ENCODE assay signal across 22 cellular contexts in the genomic region with DNA sequence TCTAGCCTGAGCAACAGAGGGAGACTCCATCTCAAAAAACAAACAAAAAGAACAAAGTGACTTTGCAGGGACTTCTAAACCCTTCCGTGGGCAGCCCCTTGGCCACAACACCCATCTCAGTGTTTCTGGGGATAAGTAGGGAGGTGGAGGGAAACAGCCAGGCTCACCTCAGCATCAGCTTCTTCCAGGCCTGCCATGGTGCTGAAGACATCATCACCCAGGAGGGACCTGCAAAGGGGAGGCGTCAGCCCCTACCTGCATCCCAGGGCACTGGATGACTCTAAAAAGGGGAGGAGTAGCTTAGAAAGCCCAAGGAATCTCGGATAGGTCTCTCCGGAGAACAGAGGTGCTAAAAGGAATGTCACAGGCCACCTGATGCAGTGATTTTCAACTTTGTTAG.
"Had no signal": no experiment of that assay in that cellular context is flagged by ENCODE, and none has a peak within 500 bp of the region (broad histone marks: within the 10 kb centered on the region; RNA-seq: fewer than 3 reads in every experiment).

No MANE protein-coding gene starts in this region.

- H3K4me2 ChIP-seq: SK-N-SH had no signal

- DNase-seq: IMR-90, Karpas-422, KG1, MM.1S, NCI-H1092 treated with DMSO at 0.1 percent for 48 hours, NCI-H1436, NCI-H187, NCI-H2029, NCI-H2081 treated with DMSO at 0.1 percent for 48 hours, NCI-H2171, NCI-H226, NCI-H446, NCI-H510A, NCI-H524 treated with DMSO at 0.1 percent for 48 hours, NCI-H69, NCI-H774, RPMI8226, SHP77, SK-N-SH, SW 1271 had no signal

- H3K9ac ChIP-seq: SK-N-SH had no signal

- FAIRE-seq: HepG2, RCC 7860 had no signal

- ATAC-seq: HepG2 had no signal

- H3K9me2 ChIP-seq: SK-N-SH had no signal
